Comparison of ENCODE assay signal across 22 cellular contexts in genomic region chr13:95684463-95684862, GRCh38. TPM values are rescaled to one million over a fixed set of nuclear protein-coding genes. Genes with fewer than 3 reads are reported as not detected.
DNase-seq lines count a peak whose midpoint lies in the region; ATAC-seq lines count a peak whose summit lies in the region.
"Had no signal": no experiment of that assay in that cellular context is flagged by ENCODE, and none has a peak within 500 bp of the region (broad histone marks: within the 10 kb centered on the region; RNA-seq: fewer than 3 reads in every experiment).

No MANE protein-coding gene starts in this region.

- H3K9me3 Mint-ChIP-seq in activated T-cell treated with anti-CD3 and anti-CD28 coated beads, Interleukin-2, amount 50 U/mL, for 72 hours, result peaks cover 5 to 6% of the 10 kb centered on the region in 2 donors

- peak overlapping the region; percentile 11 for H3K27ac Mint-ChIP-seq in activated T-cell treated with anti-CD3 and anti-CD28 coated beads, Interleukin-2, amount 50 U/mL, for 72 hours
- H3K27ac Mint-ChIP-seq: B cell; CD4-positive, alpha-beta T cell had no signal

- H3K27ac ChIP-seq in HUES48 (ENCODE audit: low read depth, low read length), result peak overlapping the region; percentile 44
- H3K27ac ChIP-seq in iPS DF 6.9 (ENCODE audit: low read length), result no peak overlapping the region
- H3K27ac ChIP-seq: 22Rv1, SJSA1 had no signal

- ATAC-seq in activated T-cell treated with anti-CD3 and anti-CD28 coated beads, Interleukin-2, amount 50 U/mL, for 72 hours (replicated peaks in 1 of 2), result no peak
- ATAC-seq in HG03039 (IDR thresholded peaks at IDR 0.05; ENCODE audit: unreplicated experiment), result no peak
- ATAC-seq: HCT116 had no signal

- no peaks in the 10 kb centered on the region for H3K9me3 ChIP-seq in HUES48 (ENCODE audit: control insufficient read depth, insufficient read depth, low read length)
- H3K9me3 ChIP-seq in iPS DF 6.9 (ENCODE audit: control insufficient read depth, insufficient read depth, low read length), result no peaks in the 10 kb centered on the region
- H3K9me3 ChIP-seq: SJSA1 had no signal

- H3K27me3 ChIP-seq in HUES48 (ENCODE audit: control insufficient read depth, insufficient read depth, low read length) (no peaks in the 10 kb centered on the region), iPS DF 6.9 (ENCODE audit: control insufficient read depth, insufficient read depth, low read length) (no peaks in the 10 kb centered on the region)
- H3K27me3 ChIP-seq: SJSA1 had no signal

- no peaks in the 10 kb centered on the region for H3K27me3 Mint-ChIP-seq in activated T-cell treated with anti-CD3 and anti-CD28 coated beads, Interleukin-2, amount 50 U/mL, for 72 hours (ENCODE audit: low read depth)
- H3K27me3 Mint-ChIP-seq: B cell; CD4-positive, alpha-beta T cell had no signal

- DNase-seq in activated T-cell treated with anti-CD3 and anti-CD28 coated beads, Interleukin-2, amount 50 U/mL, for 72 hours, result no peak
- DNase-seq in activated T-cell treated with anti-CD3 and anti-CD28 coated beads for 4 hours (no peak), iPS DF 6.9 (ENCODE audit: low read depth, low spot score) (peak; percentile 33), pons (ENCODE audit: low spot score) (peak; percentile 31), retina (no peak), SIG-M5 (lab: John Stamatoyannopoulos, UW) (no peak)
- DNase-seq: Calu3; CD4-positive, alpha-beta T cell; DMS53; NCI-H1417 treated with DMSO at 0.1 percent for 48 hours; NCI-H1930; NCI-H446; NCI-H69; NK-92 treated with Interleukin-12 subunit alpha and Interleukin-12 subunit beta, amount 100 ng/mL, for 24 hours; RPMI8226 had no signal

- H3K36me3 Mint-ChIP-seq in activated T-cell treated with anti-CD3 and anti-CD28 coated beads, Interleukin-2, amount 50 U/mL, for 72 hours (ENCODE audit: insufficient read depth in 2 of 2), result peaks cover 16 to 27% of the 10 kb centered on the region in 2 donors

- peaks cover 60% of the 10 kb centered on the region for H3K4me1 Mint-ChIP-seq in activated T-cell treated with anti-CD3 and anti-CD28 coated beads, Interleukin-2, amount 50 U/mL, for 72 hours (ENCODE audit: low read depth)

- H3K4me3 ChIP-seq in HUES48 (ENCODE audit: low read depth, low read length), result no peak overlapping the region
- no peak overlapping the region for H3K4me3 ChIP-seq in iPS DF 6.9 (ENCODE audit: low read length)
- H3K4me3 ChIP-seq: SJSA1 had no signal

- WGBS in iPS DF 6.9 (ENCODE audit: insufficient coverage, insufficient read length), result no CpG with 5 or more reads among the region's 2 CpGs

- H3K9ac ChIP-seq in HUES48 (ENCODE audit: low read depth, low read length), result no peak overlapping the region

- H3K36me3 ChIP-seq in HUES48 (ENCODE audit: control insufficient read depth, insufficient read depth, low read length) (no peaks in the 10 kb centered on the region), iPS DF 6.9 (ENCODE audit: control insufficient read depth, insufficient read depth, low read length) (no peaks in the 10 kb centered on the region)
- H3K36me3 ChIP-seq: SJSA1 had no signal

- peaks cover 10% of the 10 kb centered on the region; the same call in 1 of the 2 replicates for H3K4me1 ChIP-seq in HUES48 (ENCODE audit: control insufficient read depth, insufficient read depth, low read length)
- H3K4me1 ChIP-seq in iPS DF 6.9 (ENCODE audit: control insufficient read depth, insufficient read depth, low read length), result peaks cover 4% of the 10 kb centered on the region
- H3K4me1 ChIP-seq: SJSA1 had no signal

- H3K4me3 Mint-ChIP-seq in activated T-cell treated with anti-CD3 and anti-CD28 coated beads, Interleukin-2, amount 50 U/mL, for 72 hours, result no peak overlapping the region
- H3K4me3 Mint-ChIP-seq: B cell; CD4-positive, alpha-beta T cell had no signal

RNA-seq across cellular contexts. Expression of gene DNAJC3, which starts 7.5 kb away (rescaled TPM):
- 10 to 100 TPM; 22.3 to 24.9 TPM for total RNA-seq in activated T-cell treated with anti-CD3 and anti-CD28 coated beads, Interleukin-2, amount 50 U/mL, for 72 hours

RNA-seq across cellular contexts. Expression of gene DZIP1, which starts 40.0 kb away (rescaled TPM):
- total RNA-seq in activated T-cell treated with anti-CD3 and anti-CD28 coated beads, Interleukin-2, amount 50 U/mL, for 72 hours, result under 1 TPM; 0.19 to 0.31 TPM
- total RNA-seq: B cell; CD4-positive, alpha-beta T cell; HT-29 had no signal

Comparison
In these comparisons a context has a peak if more than half of its experiments do, and no peak if none do; other contexts are left out.
1. DNase-seq: peak in iPS DF 6.9 (single experiment) and pons (single experiment); none in activated T-cell treated with anti-CD3 and anti-CD28 coated beads, Interleukin-2, amount 50 U/mL, for 72 hours (0 of 2), activated T-cell treated with anti-CD3 and anti-CD28 coated beads for 4 hours (single experiment), retina (single experiment) and SIG-M5 (single experiment).